ENCODE assay signal across 1 cellular context in the genomic region with DNA sequence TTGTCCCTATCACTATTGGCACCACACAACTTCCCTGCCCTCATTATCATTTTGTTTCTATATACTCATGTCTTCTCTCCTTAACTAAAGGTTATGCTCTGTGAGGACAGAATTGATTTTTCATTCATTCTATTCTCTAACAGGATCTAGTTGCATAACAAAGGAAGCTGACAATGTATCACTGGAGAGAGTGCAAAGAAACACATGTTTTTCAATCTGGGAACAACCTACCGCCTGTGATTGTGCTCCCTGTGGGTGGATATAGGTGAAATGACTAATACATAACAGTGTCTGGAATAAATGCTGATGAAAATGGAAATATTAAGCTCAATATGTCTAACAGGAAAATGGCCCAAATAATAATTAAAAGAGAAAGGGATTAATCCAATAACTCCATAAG.
TF ChIP-seq lines count a peak whose summit lies in the region.

No MANE protein-coding gene starts in this region.

TF ChIP-seq in IMR-90, 13 proteins besides CTCF, POLR2A, EP300 and RAD21:
- TF ChIP-seq BHLHE40 (IDR thresholded peaks at IDR 0.05; ENCODE audit: low read depth, low read length) (no peak), FOS (IDR thresholded peaks at IDR 0.05; ENCODE audit: low read depth, low read length) (no peak), MAZ (IDR thresholded peaks at IDR 0.05; ENCODE audit: borderline replicate concordance, low read depth, low read length) (no peak), RCOR1 (IDR thresholded peaks at IDR 0.05; ENCODE audit: insufficient replicate concordance, low read length) (no peak), USF2 (IDR thresholded peaks at IDR 0.05; ENCODE audit: low read depth, low read length) (no peak), MXI1 (IDR thresholded peaks at IDR 0.05; ENCODE audit: borderline replicate concordance, low read depth, low read length) (no peak), CEBPB (IDR thresholded peaks at IDR 0.05; ENCODE audit: low read depth, low read length) (no peak), RFX5 (IDR thresholded peaks at IDR 0.05; ENCODE audit: low read depth, low read length) (no peak), CHD1 (IDR thresholded peaks at IDR 0.05; ENCODE audit: low read depth, low read length) (no peak)
- TF ChIP-seq, protein P1, sequence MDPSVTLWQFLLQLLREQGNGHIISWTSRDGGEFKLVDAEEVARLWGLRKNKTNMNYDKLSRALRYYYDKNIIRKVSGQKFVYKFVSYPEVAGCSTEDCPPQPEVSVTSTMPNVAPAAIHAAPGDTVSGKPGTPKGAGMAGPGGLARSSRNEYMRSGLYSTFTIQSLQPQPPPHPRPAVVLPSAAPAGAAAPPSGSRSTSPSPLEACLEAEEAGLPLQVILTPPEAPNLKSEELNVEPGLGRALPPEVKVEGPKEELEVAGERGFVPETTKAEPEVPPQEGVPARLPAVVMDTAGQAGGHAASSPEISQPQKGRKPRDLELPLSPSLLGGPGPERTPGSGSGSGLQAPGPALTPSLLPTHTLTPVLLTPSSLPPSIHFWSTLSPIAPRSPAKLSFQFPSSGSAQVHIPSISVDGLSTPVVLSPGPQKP (IDR thresholded peaks at IDR 0.05; ENCODE audit: borderline replicate concordance, low read depth, low read length) = no peak
